In the genomic region with DNA sequence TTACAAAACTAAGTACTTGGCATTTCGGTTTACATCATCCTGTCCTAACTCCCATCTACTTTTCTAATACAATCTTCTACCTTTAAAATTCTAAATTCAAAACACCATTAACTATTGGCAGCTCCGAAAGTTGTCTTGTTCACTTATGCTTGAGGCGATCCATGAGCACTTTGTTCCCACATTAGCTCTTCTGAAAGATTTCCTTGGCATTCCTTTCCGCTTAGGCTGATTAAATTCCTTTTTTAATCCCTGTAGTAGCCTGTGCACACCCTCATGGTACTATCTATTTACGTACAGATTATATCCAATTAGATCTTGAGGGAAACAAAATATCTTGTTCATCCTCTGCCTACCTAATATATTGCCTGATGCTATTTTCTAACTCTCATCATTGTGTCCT, we compare ENCODE assay signal across 21 cellular contexts.
"Had no signal": no experiment of that assay in that cellular context is flagged by ENCODE, and none has a peak within 500 bp of the region (broad histone marks: within the 10 kb centered on the region; RNA-seq: fewer than 3 reads in every experiment).

No MANE protein-coding gene starts in this region.

- DNase-seq: IMR-90, Karpas-422, KG1, MG63, NCI-H1092 treated with DMSO at 0.1 percent for 48 hours, NCI-H1436, NCI-H187, NCI-H2029, NCI-H2081 treated with DMSO at 0.1 percent for 48 hours, NCI-H2227 treated with DMSO at 0.1 percent for 48 hours, NCI-H510A, NCI-H524 treated with DMSO at 0.1 percent for 48 hours, NCI-H69, NCI-H774, Right ventricle myocardium superior, RPMI8226, SIG-M5 had no signal

- H3K4me3 ChIP-seq: MG63, SJSA1, SK-N-MC had no signal

- H3K27ac ChIP-seq: HL-60, SJSA1, SK-N-MC had no signal

- H3K9me3 ChIP-seq: MG63, SJSA1 had no signal

- H3K27me3 ChIP-seq: MG63, SJSA1 had no signal

- H3K36me3 ChIP-seq: MG63, SJSA1 had no signal

- ATAC-seq: HepG2 had no signal
